1 cellular context compared by ENCODE assay signal in the genomic region with DNA sequence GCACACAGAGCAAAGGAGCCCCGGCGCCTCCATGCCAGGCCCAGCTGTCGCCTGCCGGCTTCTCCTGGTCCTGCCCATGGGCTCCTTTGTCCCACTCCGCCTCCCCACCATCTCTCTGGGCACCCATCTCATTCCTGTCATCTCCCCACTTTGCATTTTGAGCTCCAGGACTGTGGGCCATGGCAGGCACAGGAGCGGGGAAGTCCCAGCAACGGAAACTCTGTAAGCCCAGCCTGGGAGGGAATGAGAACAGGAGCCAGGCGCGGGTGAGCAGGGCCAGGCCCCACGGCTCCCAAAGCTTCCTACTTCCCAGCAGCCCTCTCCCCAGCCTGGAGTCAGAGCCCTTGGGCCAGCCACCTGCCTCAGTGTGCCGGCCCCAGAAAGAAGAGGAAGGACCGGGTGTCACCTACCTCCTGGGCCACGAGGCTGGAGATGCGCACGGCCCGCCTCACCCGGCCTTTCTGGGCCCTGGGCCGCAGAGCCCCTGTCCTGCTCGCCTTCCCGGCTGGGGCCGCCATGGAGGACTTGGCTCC.
TF ChIP-seq lines count a peak whose summit lies in the region.

No MANE protein-coding gene starts in this region.

TF ChIP-seq in K562, 482 proteins besides CTCF, POLR2A, EP300 and RAD21 (continued from another document):
- TF ChIP-seq ZBTB2 (IDR thresholded peaks at IDR 0.05) (no peak), SMARCA4 (IDR thresholded peaks at IDR 0.05) (no peak), PHB (CRISPR knock-in tag; IDR thresholded peaks at IDR 0.05) (0 out of 2 replicates have a peak, but pooled peaks have one; percentile 66), ZNF699 (CRISPR knock-in tag; IDR thresholded peaks at IDR 0.05; ENCODE audit: insufficient replicate concordance) (no peak), CTBP1 (IDR thresholded peaks at IDR 0.05; ENCODE audit: borderline replicate concordance) (peak; percentile 15; the same call in 1 of the 2 replicates), ZNF24 (IDR thresholded peaks at IDR 0.05) (no peak), POLR2G (IDR thresholded peaks at IDR 0.05; ENCODE audit: low read depth, low read length) (no peak; the same call in 1 of the 2 replicates), RAD51 (IDR thresholded peaks at IDR 0.05; ENCODE audit: borderline replicate concordance, low read depth) (no peak), ZNF76 (CRISPR knock-in tag; IDR thresholded peaks at IDR 0.05; ENCODE audit: borderline replicate concordance) (no peak), SRSF3 (IDR thresholded peaks at IDR 0.05; ENCODE audit: insufficient read depth, low read length) (0 out of 2 replicates have a peak, but pooled peaks have one; percentile 63), ARID2 (IDR thresholded peaks at IDR 0.05) (peak; percentile 45; the same call in 1 of the 2 replicates), ZBTB5 (IDR thresholded peaks at IDR 0.05) (no peak), CREB3 (tag; conservative IDR thresholded peaks at IDR 0.05; ENCODE audit: low read depth) (0 out of 2 replicates have a peak, but pooled peaks have one; percentile 44), POLR3A (IDR thresholded peaks at IDR 0.05; ENCODE audit: borderline replicate concordance, extremely low read depth, insufficient read depth, insufficient read length) (no peak)
- TF ChIP-seq, protein P1, sequence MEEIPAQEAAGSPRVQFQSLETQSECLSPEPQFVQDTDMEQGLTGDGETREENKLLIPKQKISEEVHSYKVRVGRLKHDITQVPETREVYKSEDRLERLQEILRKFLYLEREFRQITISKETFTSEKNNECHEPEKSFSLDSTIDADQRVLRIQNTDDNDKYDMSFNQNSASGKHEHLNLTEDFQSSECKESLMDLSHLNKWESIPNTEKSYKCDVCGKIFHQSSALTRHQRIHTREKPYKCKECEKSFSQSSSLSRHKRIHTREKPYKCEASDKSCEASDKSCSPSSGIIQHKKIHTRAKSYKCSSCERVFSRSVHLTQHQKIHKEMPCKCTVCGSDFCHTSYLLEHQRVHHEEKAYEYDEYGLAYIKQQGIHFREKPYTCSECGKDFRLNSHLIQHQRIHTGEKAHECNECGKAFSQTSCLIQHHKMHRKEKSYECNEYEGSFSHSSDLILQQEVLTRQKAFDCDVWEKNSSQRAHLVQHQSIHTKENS (CRISPR knock-in tag; IDR thresholded peaks at IDR 0.05), result no peak
- TF ChIP-seq, protein P2, sequence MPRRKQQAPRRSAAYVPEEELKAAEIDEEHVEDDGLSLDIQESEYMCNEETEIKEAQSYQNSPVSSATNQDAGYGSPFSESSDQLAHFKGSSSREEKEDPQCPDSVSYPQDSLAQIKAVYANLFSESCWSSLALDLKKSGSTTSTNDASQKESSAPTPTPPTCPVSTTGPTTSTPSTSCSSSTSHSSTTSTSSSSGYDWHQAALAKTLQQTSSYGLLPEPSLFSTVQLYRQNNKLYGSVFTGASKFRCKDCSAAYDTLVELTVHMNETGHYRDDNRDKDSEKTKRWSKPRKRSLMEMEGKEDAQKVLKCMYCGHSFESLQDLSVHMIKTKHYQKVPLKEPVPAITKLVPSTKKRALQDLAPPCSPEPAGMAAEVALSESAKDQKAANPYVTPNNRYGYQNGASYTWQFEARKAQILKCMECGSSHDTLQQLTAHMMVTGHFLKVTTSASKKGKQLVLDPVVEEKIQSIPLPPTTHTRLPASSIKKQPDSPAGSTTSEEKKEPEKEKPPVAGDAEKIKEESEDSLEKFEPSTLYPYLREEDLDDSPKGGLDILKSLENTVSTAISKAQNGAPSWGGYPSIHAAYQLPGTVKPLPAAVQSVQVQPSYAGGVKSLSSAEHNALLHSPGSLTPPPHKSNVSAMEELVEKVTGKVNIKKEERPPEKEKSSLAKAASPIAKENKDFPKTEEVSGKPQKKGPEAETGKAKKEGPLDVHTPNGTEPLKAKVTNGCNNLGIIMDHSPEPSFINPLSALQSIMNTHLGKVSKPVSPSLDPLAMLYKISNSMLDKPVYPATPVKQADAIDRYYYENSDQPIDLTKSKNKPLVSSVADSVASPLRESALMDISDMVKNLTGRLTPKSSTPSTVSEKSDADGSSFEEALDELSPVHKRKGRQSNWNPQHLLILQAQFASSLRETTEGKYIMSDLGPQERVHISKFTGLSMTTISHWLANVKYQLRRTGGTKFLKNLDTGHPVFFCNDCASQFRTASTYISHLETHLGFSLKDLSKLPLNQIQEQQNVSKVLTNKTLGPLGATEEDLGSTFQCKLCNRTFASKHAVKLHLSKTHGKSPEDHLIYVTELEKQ (CRISPR knock-in tag; IDR thresholded peaks at IDR 0.05), result no peak
